ENCODE assay signal across 7 cellular contexts in genomic region chr1:51616490-51616889, GRCh38. TPM values are rescaled to one million over a fixed set of nuclear protein-coding genes. Genes with fewer than 3 reads are reported as not detected.
A peak's percentile ranks its signal among the peaks of the same experiment; 100 is the strongest.
DNase-seq lines count a peak whose midpoint lies in the region; ATAC-seq and TF ChIP-seq lines count a peak whose summit lies in the region.

No MANE protein-coding gene starts in this region.

- peak overlapping the region; percentile 38 to 90 for H3K27ac Mint-ChIP-seq in activated naive CD4-positive, alpha-beta T cell treated with anti-CD3 and anti-CD28 coated beads, Interleukin-2, amount 50 U/mL, for 72 hours

- H3K4me1 ChIP-seq in HUES48 (ENCODE audit: control insufficient read depth, insufficient read depth, low read length) (0 out of 2 replicates have a peak, but pooled peaks cover 4% of the 10 kb centered on the region), subcutaneous abdominal adipose tissue (ENCODE audit: control insufficient read depth in 5 of 5, insufficient read depth in 5 of 5, low read length in 5 of 5) (peaks cover 0 to 50% (median 38%) of the 10 kb centered on the region in 5 donors)

- peaks cover 5 to 8% of the 10 kb centered on the region in 2 donors for H3K36me3 Mint-ChIP-seq in activated naive CD4-positive, alpha-beta T cell treated with anti-CD3 and anti-CD28 coated beads, Interleukin-2, amount 50 U/mL, for 72 hours

- no peak for TF ChIP-seq CTCF in kidney epithelial cell (IDR thresholded peaks at IDR 0.05; ENCODE audit: insufficient read depth, low read length, poor library complexity, severe bottlenecking)

- no peak overlapping the region for H3K27ac ChIP-seq in HUES48 (ENCODE audit: low read depth, low read length)
- H3K27ac ChIP-seq in subcutaneous abdominal adipose tissue (ENCODE audit: low read depth, low read length): no peak overlapping the region

- H3K36me3 ChIP-seq in HUES48 (ENCODE audit: control insufficient read depth, insufficient read depth, low read length) (no peaks in the 10 kb centered on the region), kidney epithelial cell (ENCODE audit: control insufficient read depth, insufficient read depth, low read length) (no peaks in the 10 kb centered on the region), subcutaneous abdominal adipose tissue (ENCODE audit: control insufficient read depth in 5 of 5, insufficient read depth in 5 of 5, low read length in 5 of 5) (no peaks in the 10 kb centered on the region)

- no peak overlapping the region for H3K9ac ChIP-seq in HUES48 (ENCODE audit: low read depth, low read length)
- no peak overlapping the region for H3K9ac ChIP-seq in subcutaneous abdominal adipose tissue (ENCODE audit: low read length in 5 of 5)

- no peaks in the 10 kb centered on the region for H3K9me3 Mint-ChIP-seq in activated naive CD4-positive, alpha-beta T cell treated with anti-CD3 and anti-CD28 coated beads, Interleukin-2, amount 50 U/mL, for 72 hours

- ATAC-seq in activated naive CD4-positive, alpha-beta T cell treated with anti-CD3 and anti-CD28 coated beads, Interleukin-2, amount 50 U/mL, for 72 hours: no peak
- ATAC-seq in left lobe of liver: no peak

- peak overlapping the region; percentile 99 for H3K4me3 ChIP-seq in HUES48 (ENCODE audit: low read depth, low read length)
- peak overlapping the region; percentile 88 for H3K4me3 ChIP-seq in kidney epithelial cell (ENCODE audit: low read depth, low read length)
- peak overlapping the region; percentile 91 to 100 (median 94) for H3K4me3 ChIP-seq in subcutaneous abdominal adipose tissue (ENCODE audit: low read depth in 1 of 5, low read length in 5 of 5)

- H3K9me3 ChIP-seq in HUES48 (ENCODE audit: control insufficient read depth, insufficient read depth, low read length) (no peaks in the 10 kb centered on the region), subcutaneous abdominal adipose tissue (ENCODE audit: control insufficient read depth in 5 of 5, low read length in 5 of 5) (no peaks in the 10 kb centered on the region)

- no peak for DNase-seq in activated naive CD4-positive, alpha-beta T cell treated with anti-CD3 and anti-CD28 coated beads, Interleukin-2, amount 50 U/mL, for 72 hours (ENCODE audit: low spot score in 2 of 2)
- no peak for DNase-seq in kidney epithelial cell (ENCODE audit: low read depth)
- no peak for DNase-seq in NCI-H1417 (lab: John Stamatoyannopoulos, UW)
- no peak for DNase-seq in left lobe of liver (ENCODE audit: low spot score)
- DNase-seq in activated effector memory CD4-positive, alpha-beta T cell treated with anti-CD3 and anti-CD28 coated beads, Interleukin-2, amount 50 U/mL, for 16 hours: no peak

- H3K27me3 ChIP-seq in HUES48 (ENCODE audit: control insufficient read depth, insufficient read depth, low read length) (no peaks in the 10 kb centered on the region), kidney epithelial cell (ENCODE audit: control insufficient read depth, insufficient read depth, low read length) (no peaks in the 10 kb centered on the region), subcutaneous abdominal adipose tissue (ENCODE audit: control insufficient read depth in 5 of 5, insufficient read depth in 4 of 5, low read length in 5 of 5) (no peaks in the 10 kb centered on the region)

RNA-seq across cellular contexts. Expression of gene OSBPL9, which starts 0.4 kb away (rescaled TPM):
- 10 to 100 TPM; 36.1 to 63.4 TPM for total RNA-seq in activated naive CD4-positive, alpha-beta T cell treated with anti-CD3 and anti-CD28 coated beads, Interleukin-2, amount 50 U/mL, for 72 hours
- 85.1 and 94.1 TPM in 2 replicates for total RNA-seq in kidney epithelial cell
- 61.1 TPM for total RNA-seq in left lobe of liver
